In the genomic region with DNA sequence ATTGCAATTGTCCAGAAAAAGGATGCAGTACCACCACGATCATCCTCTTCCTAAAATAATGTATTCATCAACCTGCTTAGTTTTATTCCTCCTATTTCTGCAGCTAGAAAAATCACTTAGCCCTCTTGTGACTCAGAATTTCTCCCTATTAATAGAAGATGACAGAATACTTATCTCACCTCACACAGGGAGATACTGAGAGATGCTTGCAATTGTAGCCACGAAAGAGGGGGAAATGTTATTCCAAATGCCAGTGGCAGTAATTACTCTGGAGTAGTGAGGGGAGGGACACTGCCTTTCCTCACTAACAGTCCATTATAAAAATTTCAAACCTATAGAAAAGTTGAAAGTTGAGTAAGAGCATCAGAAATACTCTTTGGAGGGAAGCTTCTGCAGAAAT, we compare ENCODE assay signal across 31 cellular contexts.
"Had no signal": no experiment of that assay in that cellular context is flagged by ENCODE, and none has a peak within 500 bp of the region (broad histone marks: within the 10 kb centered on the region; RNA-seq: fewer than 3 reads in every experiment).

No MANE protein-coding gene starts in this region.

- H3K27me3 Mint-ChIP-seq: dendritic cell treated with granulocyte-macrophage colony-stimulating factor and Interleukin-4, amounts not matched to agents 40 ng/mL and 50 ng/mL, for 4 days had no signal

- H3K9me3 ChIP-seq: colonic mucosa, esophagus muscularis mucosa, gastroesophageal sphincter, mucosa of descending colon, ovary, psoas muscle, suprapubic skin, thyroid gland, vagina had no signal

- H3K4me1 ChIP-seq: colonic mucosa, suprapubic skin, thyroid gland had no signal

- H3K27me3 ChIP-seq: colonic mucosa, esophagus muscularis mucosa, foreskin keratinocyte, gastroesophageal sphincter, ovary, suprapubic skin, thyroid gland, vagina had no signal

- H3K4me3 Mint-ChIP-seq: dendritic cell treated with granulocyte-macrophage colony-stimulating factor and Interleukin-4, amounts not matched to agents 40 ng/mL and 50 ng/mL, for 4 days; immature natural killer cell; mesothelial cell of epicardium; natural killer cell; stimulated activated naive CD8-positive, alpha-beta T cell treated with anti-CD3 and anti-CD28 coated beads, Interleukin-15, amount 100 ng/mL, for 72 hours had no signal

- H3K9me3 Mint-ChIP-seq: dendritic cell treated with granulocyte-macrophage colony-stimulating factor and Interleukin-4, amounts not matched to agents 40 ng/mL and 50 ng/mL, for 4 days; immature natural killer cell; mesothelial cell of epicardium; natural killer cell; stimulated activated naive CD8-positive, alpha-beta T cell treated with anti-CD3 and anti-CD28 coated beads, Interleukin-15, amount 100 ng/mL, for 72 hours had no signal

- H3K27ac Mint-ChIP-seq: dendritic cell treated with granulocyte-macrophage colony-stimulating factor and Interleukin-4, amounts not matched to agents 40 ng/mL and 50 ng/mL, for 4 days; immature natural killer cell; mesothelial cell of epicardium; natural killer cell; stimulated activated naive CD8-positive, alpha-beta T cell treated with anti-CD3 and anti-CD28 coated beads, Interleukin-15, amount 100 ng/mL, for 72 hours had no signal

- H3K36me3 Mint-ChIP-seq: natural killer cell had no signal

- H3K4me3 ChIP-seq: colonic mucosa, esophagus muscularis mucosa, gastroesophageal sphincter, mucosa of descending colon, ovary, psoas muscle, smooth muscle cell, suprapubic skin, thyroid gland, vagina had no signal

- DNase-seq: colonic mucosa; effector memory CD4-positive, alpha-beta T cell; foreskin keratinocyte; hypothalamus; immature natural killer cell; islet precursor cell; kidney glomerular epithelial cell; mesenchymal stem cell; mucosa of descending colon; natural killer cell; occipital lobe; ovary; posterior cingulate gyrus; psoas muscle; retina; stimulated activated CD4-positive, alpha-beta T cell treated with anti-CD3 and anti-CD28 coated beads, Interleukin-12 subunit alpha, Interleukin-12 subunit beta, amount 100 ng/mL, for 4 hours; stimulated activated CD4-positive, alpha-beta T cell treated with anti-CD3 and anti-CD28 coated beads, Interleukin-1b, Interleukin-23, amount 100 ng/mL, for 48 hours; stimulated activated CD4-positive, alpha-beta T cell treated with anti-CD3 and anti-CD28 coated beads, Interleukin-4, amount 100 ng/mL, for 1 hour; stimulated activated CD8-positive, alpha-beta memory T cell treated with anti-CD3 and anti-CD28 coated beads, Interleukin-4, amount 100 ng/mL, for 48 hours; stimulated activated naive CD4-positive, alpha-beta T cell; stimulated activated naive CD8-positive, alpha-beta T cell treated with anti-CD3 and anti-CD28 coated beads, Interleukin-15, amount 100 ng/mL, for 72 hours; thyroid gland; trophoblast cell had no signal

- H3K36me3 ChIP-seq: colonic mucosa, ovary, suprapubic skin, thyroid gland, vagina had no signal

- ATAC-seq: foreskin keratinocyte; gastroesophageal sphincter; mucosa of descending colon; natural killer cell; psoas muscle; sciatic nerve; stimulated activated naive CD8-positive, alpha-beta T cell treated with anti-CD3 and anti-CD28 coated beads, Interleukin-15, amount 100 ng/mL, for 72 hours had no signal

- H3K4me1 Mint-ChIP-seq: immature natural killer cell; stimulated activated naive CD8-positive, alpha-beta T cell treated with anti-CD3 and anti-CD28 coated beads, Interleukin-15, amount 100 ng/mL, for 72 hours had no signal

- H3K27ac ChIP-seq: colonic mucosa, foreskin keratinocyte, ovary, psoas muscle, suprapubic skin, thyroid gland, vagina had no signal
